Comparison of ENCODE assay signal across 8 cellular contexts in the genomic region with DNA sequence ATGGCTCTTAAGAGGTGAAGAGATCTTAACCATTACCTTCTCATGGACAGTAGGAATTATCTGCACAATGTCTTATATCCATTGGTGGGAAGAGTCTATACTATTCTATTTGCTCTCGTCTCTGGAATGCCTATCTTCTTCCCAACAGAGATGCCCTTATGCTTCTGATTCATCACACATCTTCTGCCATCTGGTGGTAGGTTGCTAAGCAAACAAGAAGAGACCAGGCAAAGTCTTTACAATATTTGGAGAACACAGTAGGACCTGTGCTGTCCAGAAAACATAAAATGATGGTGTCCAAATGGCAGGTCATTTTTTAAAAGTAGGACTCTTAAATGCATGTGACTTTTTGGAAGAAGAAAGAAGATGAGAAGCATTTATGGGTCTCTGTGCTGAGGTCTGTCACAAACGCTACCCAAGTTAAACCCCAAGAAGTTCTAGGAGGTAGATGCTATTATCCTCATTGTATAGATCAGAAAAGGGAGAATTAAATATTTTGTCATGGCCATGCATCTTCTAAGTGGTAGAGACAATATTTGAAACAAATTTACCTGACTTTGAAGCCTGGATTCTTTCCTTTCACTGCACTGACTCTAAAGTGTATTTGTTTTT.
DNase-seq lines count a peak whose midpoint lies in the region; ATAC-seq lines count a peak whose summit lies in the region.

No MANE protein-coding gene starts in this region.

- H3K4me3 Mint-ChIP-seq in activated naive CD4-positive, alpha-beta T cell treated with anti-CD3 and anti-CD28 coated beads, Interleukin-2, amount 10 ng/mL, durations not matched to agents 7 days and 5 days, result no peak overlapping the region
- no peak overlapping the region for H3K4me3 Mint-ChIP-seq in activated CD4-positive, alpha-beta memory T cell treated with anti-CD3 and anti-CD28 coated beads for 36 hours

- in situ Hi-C loops in G401 (cut with HindIII; ENCODE audit: low sequenced_read_pairs), result no loop called here

- CTCF ChIA-PET in activated naive CD4-positive, alpha-beta T cell treated with anti-CD3 and anti-CD28 coated beads, Interleukin-2, amount 10 ng/mL, durations not matched to agents 7 days and 5 days (lab: Charles Lee), result interaction anchor here (1.0 kb wide), 1 partner anchor 88 kb away, joined by 3 read pairs; no protein-coding TSS in a partner anchor
- CTCF ChIA-PET in activated CD4-positive, alpha-beta memory T cell treated with anti-CD3 and anti-CD28 coated beads for 36 hours (lab: Charles Lee), result no interaction called here

- H3K27me3 Mint-ChIP-seq in activated naive CD4-positive, alpha-beta T cell treated with anti-CD3 and anti-CD28 coated beads, Interleukin-2, amount 10 ng/mL, durations not matched to agents 7 days and 5 days, result no peaks in the 10 kb centered on the region
- peaks cover 10% of the 10 kb centered on the region for H3K27me3 Mint-ChIP-seq in activated CD4-positive, alpha-beta memory T cell treated with anti-CD3 and anti-CD28 coated beads for 36 hours

- H3K4me1 Mint-ChIP-seq in activated naive CD4-positive, alpha-beta T cell treated with anti-CD3 and anti-CD28 coated beads, Interleukin-2, amount 10 ng/mL, durations not matched to agents 7 days and 5 days, result no peaks in the 10 kb centered on the region
- H3K4me1 Mint-ChIP-seq in activated CD4-positive, alpha-beta memory T cell treated with anti-CD3 and anti-CD28 coated beads for 36 hours (ENCODE audit: low read depth), result no peaks in the 10 kb centered on the region

- no peaks in the 10 kb centered on the region for H3K9me3 Mint-ChIP-seq in activated naive CD4-positive, alpha-beta T cell treated with anti-CD3 and anti-CD28 coated beads, Interleukin-2, amount 10 ng/mL, durations not matched to agents 7 days and 5 days
- no peaks in the 10 kb centered on the region for H3K9me3 Mint-ChIP-seq in activated CD4-positive, alpha-beta memory T cell treated with anti-CD3 and anti-CD28 coated beads for 36 hours

- DNase-seq in G401 (ENCODE audit: low spot score) (peak; percentile 33), NCI-H82 (lab: John Stamatoyannopoulos, UW) (peak; percentile 75), inferior parietal cortex (ENCODE audit: extremely low spot score) (peak; percentile 64)
- DNase-seq in activated naive CD4-positive, alpha-beta T cell treated with anti-CD3 and anti-CD28 coated beads, Interleukin-2, amount 10 ng/mL, durations not matched to agents 7 days and 5 days, result no peak
- no peak for DNase-seq in activated CD4-positive, alpha-beta memory T cell treated with anti-CD3 and anti-CD28 coated beads for 36 hours

- intact Hi-C loops in activated CD4-positive, alpha-beta memory T cell treated with anti-CD3 and anti-CD28 coated beads for 36 hours (cut with micrococcal nuclease), result no loop called here

- H3K36me3 Mint-ChIP-seq in activated naive CD4-positive, alpha-beta T cell treated with anti-CD3 and anti-CD28 coated beads, Interleukin-2, amount 10 ng/mL, durations not matched to agents 7 days and 5 days, result no peaks in the 10 kb centered on the region
- no peaks in the 10 kb centered on the region for H3K36me3 Mint-ChIP-seq in activated CD4-positive, alpha-beta memory T cell treated with anti-CD3 and anti-CD28 coated beads for 36 hours

- POLR2A ChIA-PET in activated CD4-positive, alpha-beta memory T cell treated with anti-CD3 and anti-CD28 coated beads for 36 hours (lab: Charles Lee), result no interaction called here

- ATAC-seq in HG03354 (IDR thresholded peaks at IDR 0.05; ENCODE audit: poor library complexity, severe bottlenecking, unreplicated experiment) (peak; percentile 60), GM18858 (IDR thresholded peaks at IDR 0.05; ENCODE audit: unreplicated experiment) (no peak), HG02642 (IDR thresholded peaks at IDR 0.05; ENCODE audit: poor library complexity, unreplicated experiment) (no peak)

- H3K27ac Mint-ChIP-seq in activated naive CD4-positive, alpha-beta T cell treated with anti-CD3 and anti-CD28 coated beads, Interleukin-2, amount 10 ng/mL, durations not matched to agents 7 days and 5 days, result no peak overlapping the region
- H3K27ac Mint-ChIP-seq in activated CD4-positive, alpha-beta memory T cell treated with anti-CD3 and anti-CD28 coated beads for 36 hours, result no peak overlapping the region

Comparison
In these comparisons a context has a peak if more than half of its experiments do, and no peak if none do; other contexts are left out.
1. DNase-seq: peak in G401 (single experiment), NCI-H82 (single experiment) and inferior parietal cortex (single experiment); none in activated naive CD4-positive, alpha-beta T cell treated with anti-CD3 and anti-CD28 coated beads, Interleukin-2, amount 10 ng/mL, durations not matched to agents 7 days and 5 days (single experiment) and activated CD4-positive, alpha-beta memory T cell treated with anti-CD3 and anti-CD28 coated beads for 36 hours (single experiment).